15 cellular contexts compared by ENCODE assay signal in the genomic region with DNA sequence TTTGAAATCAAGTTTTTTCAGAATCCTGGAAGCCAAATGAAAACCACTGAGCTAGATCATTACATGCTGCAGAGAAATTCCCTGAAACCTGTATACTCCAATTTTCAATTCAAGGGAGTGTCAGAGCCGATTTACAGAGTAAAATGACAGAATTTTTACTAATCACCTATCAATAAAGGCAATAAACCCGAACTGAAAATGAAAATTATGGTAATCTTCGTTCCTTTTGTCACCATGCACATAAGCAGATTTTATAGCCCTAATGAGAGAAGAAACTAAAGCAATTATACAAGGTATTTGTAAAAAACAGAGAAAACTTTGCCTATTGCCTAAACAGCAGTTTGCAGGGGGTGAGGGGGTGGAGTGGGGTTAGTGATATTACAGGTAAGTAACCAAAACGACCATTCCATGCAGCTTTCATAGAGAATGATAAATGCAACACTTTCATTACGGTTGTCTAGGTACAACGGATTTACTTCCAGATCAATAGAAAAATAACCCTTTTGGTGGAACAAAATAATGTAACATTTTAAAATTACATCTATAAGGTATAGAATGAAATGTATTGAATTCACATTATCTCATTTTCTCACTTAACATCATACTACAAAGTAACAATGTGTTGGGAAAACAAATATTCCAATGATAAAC.
A peak's percentile ranks its signal among the peaks of the same experiment; 100 is the strongest.
DNase-seq lines count a peak whose midpoint lies in the region; ATAC-seq, FAIRE-seq and TF ChIP-seq lines count a peak whose summit lies in the region.
"Had no signal": no experiment of that assay in that cellular context is flagged by ENCODE, and none has a peak within 500 bp of the region (broad histone marks: within the 10 kb centered on the region; RNA-seq: fewer than 3 reads in every experiment).

No MANE protein-coding gene starts in this region.

- H3K9ac ChIP-seq in Karpas-422 (ENCODE audit: low read length) (no peak overlapping the region), K562 (ENCODE audit: insufficient read depth in 1 of 2, low read depth in 2 of 2, low read length in 2 of 2) (no peak overlapping the region)

- no peaks in the 10 kb centered on the region for H3K36me3 ChIP-seq in Karpas-422 (ENCODE audit: insufficient read depth, low read length)
- no peaks in the 10 kb centered on the region for H3K36me3 ChIP-seq in K562 (ENCODE audit: control insufficient read depth, insufficient read depth, low read length)
- no peaks in the 10 kb centered on the region for H3K36me3 ChIP-seq in psoas muscle (ENCODE audit: insufficient read depth in 1 of 2, low read depth in 1 of 2)
- H3K36me3 ChIP-seq: sigmoid colon had no signal

- DNase-seq in GM12864 (ENCODE audit: low read depth): no peak
- DNase-seq in Karpas-422: peak; percentile 22
- no peak for DNase-seq in K562 (ENCODE audit: extremely low read depth in 1 of 4, low spot score in 3 of 4)
- no peak for DNase-seq in psoas muscle
- DNase-seq in stimulated activated CD8-positive, alpha-beta memory T cell treated with anti-CD3 and anti-CD28 coated beads, Interleukin-4, amount 100 ng/mL, for 48 hours: no peak
- DNase-seq in immature natural killer cell: no peak
- DNase-seq: H9; NCI-H187; NCI-H446 treated with DMSO at 0.1 percent for 48 hours; occipital lobe; sigmoid colon; stimulated activated CD4-positive, alpha-beta T cell treated with anti-CD3 and anti-CD28 coated beads, Interleukin-2, amount 100 ng/mL, for 48 hours had no signal

- H2AFZ ChIP-seq in Karpas-422 (ENCODE audit: low read length) (no peak overlapping the region), K562 (ENCODE audit: low read depth, low read length) (no peak overlapping the region)
- H2AFZ ChIP-seq: hepatocyte had no signal

- no peak for TF ChIP-seq EP300 in K562 (IDR thresholded peaks at IDR 0.05; ENCODE audit: low read length)

- intact Hi-C loops in K562 (cut with micrococcal nuclease): loop anchor here (10.0 kb wide), 1 partner anchor 485 kb away; no protein-coding TSS in a partner anchor
- intact Hi-C loops in psoas muscle (cut with DNase I): loop anchor here (5.0 kb wide), 2 partner anchors 32 to 72 kb away; no protein-coding TSS in a partner anchor

- 0% methylated on average over 6 of the region's 6 CpGs for WGBS in K562 (ENCODE audit: insufficient coverage, low coverage, missing lambda C conversion rate)
- 47 to 67% (median 53%) methylated on average over 6 of the region's 6 CpGs for WGBS in psoas muscle, 3 donors

- H4K20me1 ChIP-seq in Karpas-422 (ENCODE audit: insufficient read depth, low read depth, low read length): no peaks in the 10 kb centered on the region
- H4K20me1 ChIP-seq in K562 (replicated peaks; ENCODE audit: control insufficient read depth, insufficient read depth, low read length): peaks cover 6% of the 10 kb centered on the region; the same call in 1 of the 2 replicates

- CTCF ChIA-PET in K562 (lab: Yijun Ruan, JAX; ENCODE audit: low intra/inter-chr PET ratio): no interaction called here

- in situ Hi-C loops in K562 (cut with MboI): no loop called here

- POLR2A ChIA-PET in K562 (lab: Yijun Ruan, JAX): no interaction called here

- TF ChIP-seq CTCF in GM12864 (IDR thresholded peaks at IDR 0.05; ENCODE audit: low read depth, low read length, missing control alignments) (no peak), K562 (IDR thresholded peaks at IDR 0.05 in 2 of 3, conservative IDR thresholded peaks at IDR 0.05 in 1 of 3; ENCODE audit: insufficient read depth in 2 of 3, low read depth in 1 of 3, low read length in 3 of 3) (no peak), psoas muscle (IDR thresholded peaks at IDR 0.05) (no peak)

- H3K9me3 ChIP-seq in Karpas-422 (ENCODE audit: low read length) (no peaks in the 10 kb centered on the region), K562 (replicated peaks; ENCODE audit: control insufficient read depth, insufficient read depth, low read depth, low read length) (no peaks in the 10 kb centered on the region), psoas muscle (no peaks in the 10 kb centered on the region)
- H3K9me3 ChIP-seq: sigmoid colon had no signal

- H3K36me3 Mint-ChIP-seq in immature natural killer cell: peaks cover 0 to 4% (median 0%) of the 10 kb centered on the region in 3 donors

- H3K9me2 ChIP-seq in Karpas-422 (replicated peaks; ENCODE audit: insufficient read depth, low read length): no peaks in the 10 kb centered on the region

- H3K4me1 ChIP-seq in Karpas-422 (ENCODE audit: low read length) (no peaks in the 10 kb centered on the region), K562 (replicated peaks in 1 of 2; ENCODE audit: control insufficient read depth in 2 of 2, insufficient read depth in 2 of 2, low read length in 2 of 2) (peaks cover 0 to 13% of the 10 kb centered on the region in 2 experiments; a peak in 3 of 5 replicates), psoas muscle (peaks cover 29% of the 10 kb centered on the region)

- H3K9me3 Mint-ChIP-seq in immature natural killer cell: peaks cover 0 to 4% (median 0%) of the 10 kb centered on the region in 6 donors
- H3K9me3 Mint-ChIP-seq: H9 had no signal

- H3K9me1 ChIP-seq in K562 (ENCODE audit: control insufficient read depth, insufficient read depth, low read length): no peaks in the 10 kb centered on the region

- no peak for ATAC-seq in K562
- no peak for ATAC-seq in psoas muscle
- ATAC-seq in HG02938 (IDR thresholded peaks at IDR 0.05; ENCODE audit: unreplicated experiment): no peak
- ATAC-seq: activated CD4-positive, CD25-positive, alpha-beta regulatory T cell treated with anti-CD3 and anti-CD28 coated beads, Interleukin-2, amount 50 U/mL, for 24 hours had no signal

- peaks cover 10 to 17% of the 10 kb centered on the region in 2 donors for H3K4me1 Mint-ChIP-seq in immature natural killer cell

- H3K4me3 Mint-ChIP-seq in immature natural killer cell: no peak overlapping the region

- H3K4me3 ChIP-seq in GM12864 (ENCODE audit: low read depth, low read length): peak overlapping the region; percentile 46
- H3K4me3 ChIP-seq in Karpas-422 (ENCODE audit: low read length): no peak overlapping the region
- H3K4me3 ChIP-seq in K562: no peak overlapping the region
- peak overlapping the region; percentile 84 for H3K4me3 ChIP-seq in psoas muscle
- H3K4me3 ChIP-seq: hepatocyte had no signal

- TF ChIP-seq RAD21 in K562 (CRISPR knock-in tag; conservative IDR thresholded peaks at IDR 0.05 in 1 of 2, IDR thresholded peaks at IDR 0.05 in 1 of 2): no peak

- no peak overlapping the region for H3K27ac Mint-ChIP-seq in immature natural killer cell

- peaks cover 4 to 10% (median 6%) of the 10 kb centered on the region in 3 donors for H3K27me3 Mint-ChIP-seq in immature natural killer cell (ENCODE audit: low read depth in 3 of 3)

- H3K4me2 ChIP-seq in Karpas-422 (ENCODE audit: low read depth, low read length, poor library complexity, severe bottlenecking) (no peak overlapping the region), K562 (ENCODE audit: insufficient read depth, low read length) (no peak overlapping the region)

- no peaks in the 10 kb centered on the region for H3K79me2 ChIP-seq in Karpas-422 (ENCODE audit: low read length)
- no peaks in the 10 kb centered on the region for H3K79me2 ChIP-seq in K562 (ENCODE audit: control insufficient read depth, insufficient read depth, low read length)

- H3K27ac ChIP-seq in Karpas-422 (ENCODE audit: low read length): no peak overlapping the region
- H3K27ac ChIP-seq in K562 (ENCODE audit: extremely low read depth, low read depth, low read length): no peak overlapping the region
- H3K27ac ChIP-seq in psoas muscle: peak overlapping the region; percentile 98

- FAIRE-seq in K562 (lab: Jason Lieb, UNC): no peak

- no peak for TF ChIP-seq POLR2A in K562 (conservative IDR thresholded peaks at IDR 0.05)

- no TSS peak for BruUV-seq in K562 (replicated peaks; lab: Mats Ljungman, UMichigan)

- H3K27me3 ChIP-seq in Karpas-422 (ENCODE audit: low read length) (no peaks in the 10 kb centered on the region), K562 (ENCODE audit: control insufficient read depth in 2 of 2, insufficient read depth in 2 of 2, low read length in 2 of 2) (peaks cover 8 to 16% of the 10 kb centered on the region in 2 experiments; a peak in 4 of 5 replicates), psoas muscle (ENCODE audit: insufficient read depth in 3 of 3, low read length in 2 of 3) (no peaks in the 10 kb centered on the region)
- H3K27me3 ChIP-seq: hepatocyte, sigmoid colon had no signal

TF ChIP-seq in K562, 482 proteins besides CTCF, POLR2A, EP300 and RAD21:
- TF ChIP-seq JUND (IDR thresholded peaks at IDR 0.05; ENCODE audit: borderline replicate concordance, low read depth, low read length) (no peak), JUND (tag; IDR thresholded peaks at IDR 0.05; ENCODE audit: borderline replicate concordance, low read depth, low read length) (no peak), CBX8 (IDR thresholded peaks at IDR 0.05; ENCODE audit: borderline replicate concordance, extremely low read depth, low read depth, low read length, poor library complexity, severe bottlenecking) (peak; percentile 84)

Comparison
In these comparisons a context has a peak if more than half of its experiments do, and no peak if none do; other contexts are left out.
1. H3K4me3 ChIP-seq: peak in GM12864 (single experiment) and psoas muscle (single experiment); none in Karpas-422 (single experiment) and K562 (single experiment).